In the genomic region with DNA sequence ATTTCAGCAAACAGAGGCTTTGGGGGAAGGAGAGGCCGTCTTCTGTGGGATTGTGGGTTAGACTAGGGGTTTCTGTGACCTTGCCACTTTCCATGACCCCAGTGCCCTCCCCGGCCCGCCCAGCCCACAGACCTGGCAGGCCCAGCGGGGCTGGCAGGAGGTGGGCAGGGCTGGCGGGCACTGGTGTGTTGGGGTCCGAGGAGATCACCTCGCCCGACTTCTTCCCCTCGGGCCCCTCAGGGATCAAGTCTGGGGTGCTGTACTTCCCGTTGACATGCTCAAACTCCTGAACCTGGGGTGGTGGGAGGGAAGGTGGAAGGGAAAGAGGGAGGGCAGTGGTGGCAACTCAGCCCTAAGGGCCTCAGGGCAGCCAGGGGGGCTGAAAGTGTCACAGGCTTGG, we compare ENCODE assay signal across 31 cellular contexts.
"Had no signal": no experiment of that assay in that cellular context is flagged by ENCODE, and none has a peak within 500 bp of the region (broad histone marks: within the 10 kb centered on the region; RNA-seq: fewer than 3 reads in every experiment).

No MANE protein-coding gene starts in this region.

- H3K9me3 ChIP-seq: Peyer's patch had no signal

- H3K4me3 ChIP-seq: cardiac muscle cell, K562, Peyer's patch had no signal

- H3K9me3 Mint-ChIP-seq: activated CD4-positive, alpha-beta T cell treated with anti-CD3 and anti-CD28 coated beads, Interleukin-2, amount 10 ng/mL, durations not matched to agents 7 days and 5 days; activated naive CD4-positive, alpha-beta T cell treated with anti-CD3 and anti-CD28 coated beads, Interleukin-2, amount 50 U/mL, for 24 hours; activated T-cell treated with anti-CD3 and anti-CD28 coated beads, Interleukin-2, amount 50 U/mL, for 24 hours; activated T-helper 2 cell treated with anti-CD3 and anti-CD28 coated beads, Interferon-gamma antibody, Interleukin-2, Interleukin-4, amounts not matched to agents 10 μg/mL and 5 μg/mL and 100 μg/mL, durations not matched to agents 14 hours and 24 hours and 36 hours; central memory CD8-positive, alpha-beta T cell had no signal

- H3K4me3 Mint-ChIP-seq: activated CD4-positive, alpha-beta T cell treated with anti-CD3 and anti-CD28 coated beads, Interleukin-2, amount 10 ng/mL, durations not matched to agents 7 days and 5 days; activated CD8-positive, alpha-beta T cell treated with anti-CD3 and anti-CD28 coated beads, Interleukin-2, amount 10 ng/mL, durations not matched to agents 7 days and 5 days; activated naive CD4-positive, alpha-beta T cell treated with anti-CD3 and anti-CD28 coated beads, Interleukin-2, amount 50 U/mL, for 24 hours; activated T-cell treated with anti-CD3 and anti-CD28 coated beads, Interleukin-2, amount 50 U/mL, for 24 hours; central memory CD8-positive, alpha-beta T cell had no signal

- ATAC-seq: activated CD8-positive, alpha-beta T cell treated with anti-CD3 and anti-CD28 coated beads, Interleukin-2, amount 10 ng/mL, durations not matched to agents 7 days and 5 days; K562; PC-3 had no signal

- H3K27me3 Mint-ChIP-seq: activated CD4-positive, alpha-beta T cell treated with anti-CD3 and anti-CD28 coated beads, Interleukin-2, amount 10 ng/mL, durations not matched to agents 7 days and 5 days had no signal

- H3K27me3 ChIP-seq: brain microvascular endothelial cell, Peyer's patch had no signal

- H3K27ac Mint-ChIP-seq: activated CD4-positive, alpha-beta T cell treated with anti-CD3 and anti-CD28 coated beads, Interleukin-2, amount 10 ng/mL, durations not matched to agents 7 days and 5 days; activated CD8-positive, alpha-beta T cell treated with anti-CD3 and anti-CD28 coated beads, Interleukin-2, amount 10 ng/mL, durations not matched to agents 7 days and 5 days; activated naive CD4-positive, alpha-beta T cell treated with anti-CD3 and anti-CD28 coated beads, Interleukin-2, amount 50 U/mL, for 24 hours; activated T-cell treated with anti-CD3 and anti-CD28 coated beads, Interleukin-2, amount 50 U/mL, for 24 hours; activated T-helper 2 cell treated with anti-CD3 and anti-CD28 coated beads, Interferon-gamma antibody, Interleukin-2, Interleukin-4, amounts not matched to agents 10 μg/mL and 5 μg/mL and 100 μg/mL, durations not matched to agents 14 hours and 24 hours and 36 hours had no signal

- H3K36me3 ChIP-seq: brain microvascular endothelial cell, cardiac muscle cell, Peyer's patch had no signal

- DNase-seq: activated CD4-positive, alpha-beta T cell treated with anti-CD3 and anti-CD28 coated beads, Interleukin-2, amount 10 ng/mL, durations not matched to agents 7 days and 5 days; activated CD4-positive, alpha-beta T cell treated with anti-CD3 and anti-CD28 coated beads, Interleukin-2, amount 50 U/mL, for 48 hours; activated CD8-positive, alpha-beta T cell treated with anti-CD3 and anti-CD28 coated beads, Interleukin-2, amount 10 ng/mL, durations not matched to agents 7 days and 5 days; activated gamma-delta T cell; activated naive CD4-positive, alpha-beta T cell treated with Interleukin-2 at 50 U/mL for 16 hours; activated T-cell treated with anti-CD3 and anti-CD28 coated beads, Interleukin-2, amount 50 U/mL, for 24 hours; anterior cingulate cortex; brain microvascular endothelial cell; NCI-H1105; NCI-H1417 treated with DMSO at 0.1 percent for 48 hours; NCI-H187 treated with DMSO at 0.1 percent for 48 hours; NCI-H2081; NCI-H2171 treated with DMSO at 0.1 percent for 48 hours; NCI-H2227 treated with DMSO at 0.1 percent for 48 hours; NCI-H446; NCI-H524; NCI-H748 treated with DMSO at 0.1 percent for 48 hours; NK-92 treated with Interleukin-12 subunit alpha and Interleukin-12 subunit beta, amount 100 ng/mL, for 24 hours; PC-3; RPMI8226; SW 1271; T-helper 1 cell; T-helper 2 cell; T-helper 9 cell; WERI-Rb-1 had no signal

- H3K27ac ChIP-seq: brain microvascular endothelial cell, cardiac muscle cell, Peyer's patch, WERI-Rb-1 had no signal

- H3K36me3 Mint-ChIP-seq: activated naive CD4-positive, alpha-beta T cell treated with anti-CD3 and anti-CD28 coated beads, Interleukin-2, amount 50 U/mL, for 24 hours had no signal
